ENCODE assay signal across 13 cellular contexts in the genomic region with DNA sequence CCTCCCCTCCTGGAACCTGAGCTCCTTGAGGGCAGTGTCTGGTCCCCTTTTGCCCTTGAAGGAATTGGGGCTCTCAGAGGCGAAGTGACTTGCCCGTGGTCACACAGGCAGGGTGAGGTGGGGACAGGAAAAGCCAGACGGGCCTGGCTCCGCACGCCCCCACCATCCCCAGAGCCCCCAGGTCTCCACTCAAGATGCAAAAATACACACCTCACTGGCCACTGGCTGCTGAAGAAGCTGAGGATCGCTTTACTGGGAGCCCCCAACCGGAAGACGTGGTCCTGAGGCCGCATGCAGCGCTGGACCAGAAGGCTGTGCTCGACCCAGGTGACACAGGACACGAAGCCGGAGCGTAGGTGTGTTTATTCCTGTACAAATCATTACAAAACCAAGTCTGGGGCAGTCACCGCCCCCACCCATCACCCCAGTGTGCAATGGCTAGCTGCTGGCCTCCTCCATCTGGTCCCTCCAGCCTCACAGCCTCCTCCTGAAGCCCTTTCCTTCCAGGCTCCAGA. TPM values are rescaled to one million over a fixed set of nuclear protein-coding genes. Genes with fewer than 3 reads are reported as not detected.
DNase-seq lines count a peak whose midpoint lies in the region; ATAC-seq and TF ChIP-seq lines count a peak whose summit lies in the region.
"Had no signal": no experiment of that assay in that cellular context is flagged by ENCODE, and none has a peak within 500 bp of the region (broad histone marks: within the 10 kb centered on the region; RNA-seq: fewer than 3 reads in every experiment).

No MANE protein-coding gene starts in this region.

- no peak overlapping the region for H4K91ac ChIP-seq in neuronal stem cell (ENCODE audit: low read depth, low read length, poor library complexity)

- peak overlapping the region; percentile 21 for H3K27ac ChIP-seq in AG04450 (ENCODE audit: low read depth, low read length)
- peak overlapping the region; percentile 10 for H3K27ac ChIP-seq in cingulate gyrus (ENCODE audit: low read depth, low read length)
- no peak overlapping the region for H3K27ac ChIP-seq in neuronal stem cell (replicated peaks; ENCODE audit: low read length)
- H3K27ac ChIP-seq in PC-9: no peak overlapping the region

- H3K4me2 ChIP-seq in neuronal stem cell (ENCODE audit: insufficient read depth, low read length, poor library complexity, severe bottlenecking) (no peak overlapping the region), PC-9 (no peak overlapping the region)

- peak overlapping the region; percentile 4 for H3K14ac ChIP-seq in neuronal stem cell (ENCODE audit: low read length)

- H3K4me3 ChIP-seq in AG04450 (ENCODE audit: low read depth, low read length): no peak overlapping the region
- H3K4me3 ChIP-seq in H7 (ENCODE audit: insufficient read depth, low read depth, low read length): no peak overlapping the region
- no peak overlapping the region for H3K4me3 ChIP-seq in neuronal stem cell (ENCODE audit: low read length in 2 of 2)
- H3K4me3 ChIP-seq in PC-9: no peak overlapping the region
- H3K4me3 ChIP-seq: lung, thyroid gland had no signal

- BruUV-seq in PC-9 (replicated peaks; lab: Mats Ljungman, UMichigan): no TSS peak

- no peak overlapping the region for H3K4ac ChIP-seq in neuronal stem cell (ENCODE audit: low read length)

- H3K23ac ChIP-seq in neuronal stem cell (ENCODE audit: low read depth, low read length, poor library complexity): no peak overlapping the region

- no peak overlapping the region for H2BK120ac ChIP-seq in neuronal stem cell (ENCODE audit: low read depth, low read length)

- no peak overlapping the region for H2AK5ac ChIP-seq in neuronal stem cell (ENCODE audit: low read depth, low read length)

- intact Hi-C loops in PC-9 (cut with micrococcal nuclease; ENCODE audit: unreplicated experiment): no loop called here

- no peak overlapping the region for H3K9ac ChIP-seq in neuronal stem cell (ENCODE audit: low read depth, low read length, poor library complexity)

- H3K9me2 ChIP-seq in PC-9 (ENCODE audit: insufficient read depth): no peaks in the 10 kb centered on the region

- no peak overlapping the region for H2AFZ ChIP-seq in neuronal stem cell (ENCODE audit: low read length)
- no peak overlapping the region for H2AFZ ChIP-seq in PC-9

- TF ChIP-seq CTCF in AG04450 (IDR thresholded peaks at IDR 0.05; ENCODE audit: low read depth, low read length): no peak
- TF ChIP-seq CTCF in PC-9 (conservative IDR thresholded peaks at IDR 0.05): no peak

- H3K36me3 ChIP-seq in H7 (replicated peaks; ENCODE audit: control insufficient read depth, insufficient read depth, low read length): peaks cover 12% of the 10 kb centered on the region
- H3K36me3 ChIP-seq in neuronal stem cell (replicated peaks in 1 of 2; ENCODE audit: control insufficient read depth in 2 of 2, insufficient read depth in 2 of 2, low read length in 2 of 2): peaks cover 14 to 24% of the 10 kb centered on the region in 2 donors
- H3K36me3 ChIP-seq in PC-9 (ENCODE audit: low read depth): no peaks in the 10 kb centered on the region

- POLR2A ChIA-PET in AG04450 (lab: Yijun Ruan, JAX): interaction anchor here (1.1 to 1.5 kb wide), 2 partner anchors 12 to 32 kb away, joined by 3 to 6 read pairs; no protein-coding TSS in a partner anchor
- POLR2A ChIA-PET in PC-9 (lab: Charles Lee; ENCODE audit: unreplicated experiment): no interaction called here

- no peak for ATAC-seq in HG03025 (IDR thresholded peaks at IDR 0.05; ENCODE audit: low FRiP score, unreplicated experiment)
- ATAC-seq: HepG2 had no signal

- H3K9me3 ChIP-seq in AG04450 (ENCODE audit: control insufficient read depth, insufficient read depth, low read length): no peaks in the 10 kb centered on the region; the same call in 1 of the 2 replicates
- H3K9me3 ChIP-seq in neuronal stem cell (replicated peaks in 1 of 2; ENCODE audit: control insufficient read depth in 2 of 2, insufficient read depth in 1 of 2, low read depth in 1 of 2, low read length in 2 of 2): peaks cover 0 to 2% of the 10 kb centered on the region in 2 donors
- H3K9me3 ChIP-seq in PC-9 (ENCODE audit: insufficient read depth, low read depth): no peaks in the 10 kb centered on the region
- H3K9me3 ChIP-seq: thyroid gland had no signal

- CTCF ChIA-PET in AG04450 (lab: Charles Lee) (interaction anchor here (1.3 kb wide), 1 partner anchor 16 kb away, joined by 5 read pairs; no protein-coding TSS in a partner anchor), PC-9 (lab: Charles Lee) (no interaction called here)

- no peak overlapping the region for H4K8ac ChIP-seq in neuronal stem cell (ENCODE audit: low read depth, low read length)

- no peaks in the 10 kb centered on the region for H4K20me1 ChIP-seq in PC-9 (ENCODE audit: insufficient read depth)

- no peak for DNase-seq in AG04450 (ENCODE audit: low read depth, low spot score)
- DNase-seq in H7: peak; percentile 38
- no peak for DNase-seq in neuronal stem cell (ENCODE audit: low spot score)
- DNase-seq in activated CD4-positive, alpha-beta T cell treated with anti-CD3 and anti-CD28 coated beads, Interleukin-2, amount 50 U/mL, for 48 hours: no peak
- DNase-seq in PC-9: no peak
- no peak for DNase-seq in stimulated activated CD4-positive, alpha-beta T cell treated with anti-CD3 and anti-CD28 coated beads, Interleukin-4, amount 100 ng/mL, for 4 hours
- DNase-seq: activated CD4-positive, CD25-positive, alpha-beta regulatory T cell; activated naive CD8-positive, alpha-beta T cell treated with anti-CD3 and anti-CD28 coated beads for 36 hours had no signal

- H3F3A ChIP-seq in PC-9 (ENCODE audit: insufficient read depth, low read depth): peaks cover 3% of the 10 kb centered on the region; the same call in 1 of the 2 replicates

- H3K18ac ChIP-seq in neuronal stem cell (ENCODE audit: low read length): no peak overlapping the region

- peaks cover 0 to 2% of the 10 kb centered on the region in 2 donors for H3K4me1 ChIP-seq in neuronal stem cell (ENCODE audit: control insufficient read depth in 2 of 2, insufficient read depth in 1 of 2, low read depth in 1 of 2, low read length in 2 of 2)
- H3K4me1 ChIP-seq in PC-9 (replicated peaks; ENCODE audit: insufficient read depth): no peaks in the 10 kb centered on the region

- H3K79me1 ChIP-seq in neuronal stem cell (ENCODE audit: low read depth, low read length): no peaks in the 10 kb centered on the region

- no peak overlapping the region for H2BK12ac ChIP-seq in neuronal stem cell (ENCODE audit: low read length)

- no CpG with 5 or more reads among the region's 15 CpGs for WGBS in neuronal stem cell (ENCODE audit: extremely low coverage in 2 of 2, insufficient read length in 2 of 2, insufficient replicate concordance in 1 of 2), 2 donors

- no peaks in the 10 kb centered on the region for H3K79me2 ChIP-seq in PC-9 (ENCODE audit: low read depth)

- no peak overlapping the region for H2BK5ac ChIP-seq in neuronal stem cell (ENCODE audit: low read length)

- no peaks in the 10 kb centered on the region for H3K27me3 ChIP-seq in AG04450 (ENCODE audit: control insufficient read depth, insufficient read depth, low read length)
- no peaks in the 10 kb centered on the region for H3K27me3 ChIP-seq in H7 (ENCODE audit: control insufficient read depth, insufficient read depth, low read length)
- H3K27me3 ChIP-seq in neuronal stem cell (ENCODE audit: control insufficient read depth in 3 of 3, insufficient read depth in 3 of 3, low read depth in 1 of 3, low read length in 3 of 3): no peaks in the 10 kb centered on the region
- H3K27me3 ChIP-seq in PC-9 (ENCODE audit: insufficient read depth, low read depth): no peaks in the 10 kb centered on the region
- H3K27me3 ChIP-seq: thyroid gland had no signal

- no peak overlapping the region for H2BK15ac ChIP-seq in neuronal stem cell (ENCODE audit: low read length)

RNA-seq across cellular contexts. Expression of a gene that starts 7.6 kb away (rescaled TPM):
- 75.9 and 93.9 TPM in 2 replicates for polyA plus RNA-seq in AG04450 (2011; rRNA removed)
- 24.9 and 43.3 TPM in 2 replicates for polyA minus RNA-seq in AG04450 (2011; rRNA and poly(A)+ RNA removed)
- 18.5 and 20.4 TPM in 2 replicates for total RNA-seq in H7 (2014; rRNA removed; shearing (Covaris generic))
- 36.1 TPM for polyA plus RNA-seq in neuronal stem cell (2013, experiment 1 of 2)
- 36.6 TPM for polyA plus RNA-seq in neuronal stem cell (2013, experiment 2 of 2)
- 84.5 and 86.8 TPM in 2 replicates for total RNA-seq in PC-9 (2021)

RNA-seq across cellular contexts. Expression of a gene that starts 14.4 kb away (rescaled TPM):
- polyA plus RNA-seq in AG04450 (2011; rRNA removed): 40.6 and 58.2 TPM in 2 replicates
- 47.7 and 59.0 TPM in 2 replicates for polyA minus RNA-seq in AG04450 (2011; rRNA and poly(A)+ RNA removed)
- 30.6 and 37.4 TPM in 2 replicates for total RNA-seq in H7 (2014; rRNA removed; shearing (Covaris generic))
- polyA plus RNA-seq in neuronal stem cell (2013, experiment 1 of 2): 31.0 TPM
- polyA plus RNA-seq in neuronal stem cell (2013, experiment 2 of 2): 30.5 TPM
- 23.3 and 27.6 TPM in 2 replicates for total RNA-seq in PC-9 (2021)

RNA-seq across cellular contexts. Expression of a gene that starts 30.6 kb away (rescaled TPM):
- polyA plus RNA-seq in AG04450 (2011; rRNA removed): 17.2 and 34.2 TPM in 2 replicates
- 29.1 and 34.5 TPM in 2 replicates for polyA minus RNA-seq in AG04450 (2011; rRNA and poly(A)+ RNA removed)
- 1.4 and 1.8 TPM in 2 replicates for total RNA-seq in H7 (2014; rRNA removed; shearing (Covaris generic))
- 0.11 TPM for polyA plus RNA-seq in neuronal stem cell (2013, experiment 1 of 2)
- 0.10 TPM for polyA plus RNA-seq in neuronal stem cell (2013, experiment 2 of 2)
- total RNA-seq in PC-9 (2021): 18.4 and 23.1 TPM in 2 replicates

RNA-seq across cellular contexts. Expression of a gene that starts 31.8 kb away (rescaled TPM):
- 15.0 and 24.3 TPM in 2 replicates for polyA plus RNA-seq in AG04450 (2011; rRNA removed)
- polyA minus RNA-seq in AG04450 (2011; rRNA and poly(A)+ RNA removed): 19.2 and 23.6 TPM in 2 replicates
- total RNA-seq in H7 (2014; rRNA removed; shearing (Covaris generic)): 18.5 and 24.6 TPM in 2 replicates
- 11.3 TPM for polyA plus RNA-seq in neuronal stem cell (2013, experiment 1 of 2)
- 12.7 TPM for polyA plus RNA-seq in neuronal stem cell (2013, experiment 2 of 2)
- 28.3 and 44.3 TPM in 2 replicates for total RNA-seq in PC-9 (2021)

RNA-seq across cellular contexts. Expression of a gene that starts 45.5 kb away (rescaled TPM):
- 1.2 TPM in 2 replicates for polyA plus RNA-seq in AG04450 (2011; rRNA removed)
- 1.2 and 1.3 TPM in 2 replicates for polyA minus RNA-seq in AG04450 (2011; rRNA and poly(A)+ RNA removed)
- total RNA-seq in H7 (2014; rRNA removed; shearing (Covaris generic)): 0.94 and 3.4 TPM in 2 replicates
- polyA plus RNA-seq in neuronal stem cell (2013, experiment 1 of 2): 2.4 TPM
- polyA plus RNA-seq in neuronal stem cell (2013, experiment 2 of 2): 2.5 TPM
- 21.9 and 22.5 TPM in 2 replicates for total RNA-seq in PC-9 (2021)

Comparison
In these comparisons a context has a peak if more than half of its experiments do, and no peak if none do; other contexts are left out.
1. H3K27ac ChIP-seq: peak in AG04450 (single experiment) and cingulate gyrus (single experiment); none in neuronal stem cell (single experiment) and PC-9 (single experiment).